20 cellular contexts compared by ENCODE assay signal in the genomic region with DNA sequence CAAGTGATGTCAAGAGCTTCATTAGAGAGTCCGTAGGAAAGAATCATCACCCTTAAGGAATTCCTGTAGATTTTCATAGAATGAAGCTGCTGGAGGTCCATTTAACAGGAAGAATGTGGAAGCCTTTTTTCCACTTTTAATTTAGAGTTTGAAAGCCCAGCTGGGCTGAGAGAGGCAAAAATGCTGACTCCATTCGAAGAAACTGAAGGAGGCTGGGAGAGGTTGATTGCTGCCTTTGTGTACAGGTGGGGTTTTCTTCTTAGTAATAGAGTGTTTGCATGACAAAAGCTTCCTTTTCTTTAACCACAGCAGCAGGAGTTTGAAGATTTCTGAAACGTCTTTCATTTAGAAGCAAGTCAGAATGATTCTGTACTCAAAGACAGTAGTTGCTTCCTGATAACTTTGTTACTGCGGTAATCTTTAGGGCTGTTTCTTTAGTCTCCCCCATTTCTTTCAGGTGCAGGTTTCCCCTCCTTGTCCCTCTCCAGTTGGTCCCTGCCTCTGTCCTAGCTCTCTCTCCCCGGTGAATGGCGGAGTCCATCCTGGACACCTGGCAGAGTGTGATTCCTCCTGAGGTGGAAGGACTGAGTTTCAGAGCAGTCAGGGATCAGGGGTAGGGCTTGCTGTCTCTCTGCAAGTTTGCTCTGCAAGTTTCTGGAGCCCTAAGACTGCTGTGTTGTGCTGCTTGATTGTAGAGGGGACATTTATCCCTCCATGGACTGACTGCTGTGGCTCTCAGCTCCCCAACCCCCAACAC.
DNase-seq lines count a peak whose midpoint lies in the region; FAIRE-seq and TF ChIP-seq lines count a peak whose summit lies in the region.
"Had no signal": no experiment of that assay in that cellular context is flagged by ENCODE, and none has a peak within 500 bp of the region (broad histone marks: within the 10 kb centered on the region; RNA-seq: fewer than 3 reads in every experiment).

No MANE protein-coding gene starts in this region.

- peaks cover 23% of the 10 kb centered on the region for H3K9me3 ChIP-seq in HUES64 (ENCODE audit: insufficient read depth, low read depth, low read length)
- peaks cover 28% of the 10 kb centered on the region for H3K9me3 ChIP-seq in mesenchymal stem cell (ENCODE audit: control insufficient read depth, low read length)
- H3K9me3 ChIP-seq: Caco-2 had no signal

- H3K27ac ChIP-seq in HUES64 (ENCODE audit: low read depth, low read length) (peak overlapping the region; percentile 99), mesenchymal stem cell (ENCODE audit: low read length, poor library complexity, severe bottlenecking) (no peak overlapping the region)
- H3K27ac ChIP-seq: cardiac muscle cell had no signal

- no peak overlapping the region for H3K18ac ChIP-seq in mesenchymal stem cell (ENCODE audit: low read depth in 1 of 2, low read length in 2 of 2)

- H3K4me2 ChIP-seq in mesenchymal stem cell (ENCODE audit: low read length, poor library complexity, severe bottlenecking): no peak overlapping the region

- intact Hi-C loops in Calu3 (cut with micrococcal nuclease; ENCODE audit: unreplicated experiment): no loop called here

- no peak overlapping the region for H4K8ac ChIP-seq in mesenchymal stem cell (ENCODE audit: low read length)

- CTCF ChIA-PET in Calu3 (lab: Charles Lee): no interaction called here

- no peaks in the 10 kb centered on the region for H3K36me3 Mint-ChIP-seq in Calu3 (ENCODE audit: insufficient read depth, unreplicated experiment)
- H3K36me3 Mint-ChIP-seq: activated naive CD4-positive, alpha-beta T cell treated with anti-CD3 and anti-CD28 coated beads, Interleukin-2, amount 50 U/mL, for 24 hours; memory B cell had no signal

- H2BK5ac ChIP-seq in mesenchymal stem cell (ENCODE audit: low read depth, low read length, poor library complexity, severe bottlenecking): no peak overlapping the region

- H3K27ac Mint-ChIP-seq in Calu3 (ENCODE audit: unreplicated experiment): no peak overlapping the region
- H3K27ac Mint-ChIP-seq: activated B cell treated with CpG ODN at 0.5 μM for 24 hours; activated naive CD4-positive, alpha-beta T cell treated with anti-CD3 and anti-CD28 coated beads, Interleukin-2, amount 50 U/mL, for 24 hours; memory B cell had no signal

- 10% methylated on average over 6 of the region's 6 CpGs for WGBS in HUES64
- 50% methylated on average over 5 of the region's 6 CpGs for WGBS in mesenchymal stem cell

- H4K91ac ChIP-seq in mesenchymal stem cell (ENCODE audit: low read length): no peak overlapping the region

- FAIRE-seq in GM12892 (lab: Jason Lieb, UNC): peak; percentile 57
- FAIRE-seq: H54, urothelium cell line had no signal

- BruUV-seq in Calu3 (replicated peaks; lab: Mats Ljungman, UMichigan): no TSS peak

- no peak overlapping the region for H2BK12ac ChIP-seq in mesenchymal stem cell (ENCODE audit: low read length in 2 of 2)

- no peaks in the 10 kb centered on the region for H3K27me3 Mint-ChIP-seq in Calu3 (ENCODE audit: unreplicated experiment)
- H3K27me3 Mint-ChIP-seq: activated naive CD4-positive, alpha-beta T cell treated with anti-CD3 and anti-CD28 coated beads, Interleukin-2, amount 50 U/mL, for 24 hours had no signal

- H3K27me3 ChIP-seq in HUES64 (ENCODE audit: insufficient read depth, low read length) (no peaks in the 10 kb centered on the region), mesenchymal stem cell (ENCODE audit: control insufficient read depth in 1 of 2, insufficient read depth in 1 of 2, low read length in 2 of 2) (no peaks in the 10 kb centered on the region)

- no peaks in the 10 kb centered on the region for H3K4me1 Mint-ChIP-seq in Calu3 (ENCODE audit: low read depth, unreplicated experiment)
- H3K4me1 Mint-ChIP-seq: activated B cell treated with CpG ODN at 0.5 μM for 24 hours; activated naive CD4-positive, alpha-beta T cell treated with anti-CD3 and anti-CD28 coated beads, Interleukin-2, amount 50 U/mL, for 24 hours; memory B cell had no signal

- H3K4me3 ChIP-seq in HUES64 (ENCODE audit: low read length) (peak overlapping the region; percentile 9), mesenchymal stem cell (ENCODE audit: insufficient read depth in 1 of 2, low read depth in 1 of 2, low read length in 2 of 2) (no peak overlapping the region)
- H3K4me3 ChIP-seq: cardiac muscle cell had no signal

- H3K79me1 ChIP-seq in mesenchymal stem cell (replicated peaks; ENCODE audit: low read length, poor library complexity, severe bottlenecking): no peaks in the 10 kb centered on the region

- H3K4me1 ChIP-seq in HUES64 (ENCODE audit: insufficient read depth, low read length) (peaks cover 42% of the 10 kb centered on the region), mesenchymal stem cell (ENCODE audit: control insufficient read depth, insufficient read depth, low read depth, low read length) (peaks cover 5% of the 10 kb centered on the region)
- H3K4me1 ChIP-seq: Caco-2 had no signal

- H3K4me3 Mint-ChIP-seq in Calu3 (ENCODE audit: low read depth, unreplicated experiment): no peak overlapping the region
- H3K4me3 Mint-ChIP-seq: activated B cell treated with CpG ODN at 0.5 μM for 24 hours; activated naive CD4-positive, alpha-beta T cell treated with anti-CD3 and anti-CD28 coated beads, Interleukin-2, amount 50 U/mL, for 24 hours; memory B cell had no signal

- H3K23ac ChIP-seq in mesenchymal stem cell (ENCODE audit: low read length in 2 of 2): no peak overlapping the region

- H3K9me3 Mint-ChIP-seq in Calu3 (ENCODE audit: low read depth, unreplicated experiment): peaks cover 8% of the 10 kb centered on the region

- peak overlapping the region; percentile 87 for H3K9ac ChIP-seq in HUES64 (ENCODE audit: low read depth, low read length)
- H3K9ac ChIP-seq in mesenchymal stem cell (ENCODE audit: low read length): no peak overlapping the region

- H2AK5ac ChIP-seq in mesenchymal stem cell (ENCODE audit: low read length, severe bottlenecking): peak overlapping the region; percentile 34

- DNase-seq in GM12892 (ENCODE audit: insufficient read length) (no peak), astrocyte of the hippocampus (ENCODE audit: low read depth, low spot score) (peak; percentile 77), mesenchymal stem cell (no peak), SW480 (ENCODE audit: low spot score) (no peak), Calu3 (no peak), mesenteric fat pad (ENCODE audit: low spot score) (no peak)
- no peak for DNase-seq in stimulated activated CD4-positive, alpha-beta T cell treated with anti-CD3 and anti-CD28 coated beads, Interleukin-4, amount 100 ng/mL, for 1 hour
- DNase-seq: activated B cell treated with CpG ODN at 0.5 μM for 24 hours; Caco-2; effector memory CD4-positive, alpha-beta T cell; Kasumi-1; NCI-H187 treated with DMSO at 0.1 percent for 48 hours; NCI-H524 treated with DMSO at 0.1 percent for 48 hours; stimulated activated naive CD4-positive, alpha-beta T cell treated with Interleukin-2 at 50 U/mL for 16 hours had no signal

- H3K36me3 ChIP-seq in HUES64 (ENCODE audit: insufficient read depth, low read length) (peaks cover 42% of the 10 kb centered on the region), mesenchymal stem cell (ENCODE audit: control insufficient read depth in 1 of 2, insufficient read depth in 2 of 2, low read depth in 1 of 2, low read length in 2 of 2) (peaks cover 4 to 27% of the 10 kb centered on the region in 2 experiments)
- H3K36me3 ChIP-seq: cardiac muscle cell had no signal

- no peak overlapping the region for H3K14ac ChIP-seq in mesenchymal stem cell (ENCODE audit: low read length in 2 of 2)

- no peak for TF ChIP-seq POLR2A in GM12892 (IDR thresholded peaks at IDR 0.05; ENCODE audit: low read depth, low read length)

- TF ChIP-seq CTCF in Calu3 (IDR thresholded peaks at IDR 0.05; ENCODE audit: unreplicated experiment): no peak

- H2BK15ac ChIP-seq in mesenchymal stem cell (ENCODE audit: low read depth, poor library complexity, severe bottlenecking): no peak overlapping the region

- no peak overlapping the region for H2AFZ ChIP-seq in mesenchymal stem cell (ENCODE audit: low read depth, low read length)

- H2BK120ac ChIP-seq in mesenchymal stem cell (ENCODE audit: low read depth, low read length): no peak overlapping the region

- H3K4ac ChIP-seq in mesenchymal stem cell (ENCODE audit: low read depth in 1 of 2, low read length in 2 of 2): no peak overlapping the region
